ENCODE assay signal across 10 cellular contexts in the genomic region with DNA sequence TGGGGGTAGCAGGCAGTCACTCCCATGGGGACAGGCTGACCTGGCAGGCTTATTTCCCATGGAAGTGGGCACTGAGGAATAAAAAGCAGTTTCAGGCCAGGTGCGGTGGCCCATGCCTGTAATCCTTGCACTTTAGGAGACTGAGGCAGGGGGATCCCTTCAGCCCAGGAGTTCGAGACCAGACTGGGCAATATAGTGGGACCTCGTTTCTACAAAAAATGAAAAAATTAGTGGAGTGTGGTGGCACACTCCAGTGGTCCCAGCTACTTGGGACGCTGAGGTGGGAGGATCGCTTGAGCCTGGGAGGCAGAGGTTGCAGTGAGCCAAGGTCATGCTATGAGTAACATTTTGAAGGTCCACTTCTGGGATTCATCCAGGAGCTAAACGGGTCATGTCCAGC. TPM values are rescaled to one million over a fixed set of nuclear protein-coding genes. Genes with fewer than 3 reads are reported as not detected.
"Had no signal": no experiment of that assay in that cellular context is flagged by ENCODE, and none has a peak within 500 bp of the region (broad histone marks: within the 10 kb centered on the region; RNA-seq: fewer than 3 reads in every experiment).

No MANE protein-coding gene starts in this region.

- H3K4me3 ChIP-seq: GM23248, GM23338, HAP-1 had no signal

- H3K27ac ChIP-seq: GM23248 had no signal

- DNase-seq: GM23248, GOT3, H7, H9, HCEC 1CT, HFFc6 had no signal

- H3K4me3 Mint-ChIP-seq: GM23338, H9, HFFc6 had no signal

- H3K9me3 Mint-ChIP-seq: GM23338, HFFc6 had no signal

- H3K27ac Mint-ChIP-seq: GM23338, H9, HFFc6 had no signal

RNA-seq across cellular contexts. Expression of a gene that starts 6.0 kb away (rescaled TPM):
- total RNA-seq: GM23338, HFFc6 had no signal

RNA-seq across cellular contexts. Expression of a gene that starts 45.3 kb away (rescaled TPM):
- total RNA-seq: GM23248, GM23338, H1, H4, H7, H9, HFFc6 had no signal
